ENCODE assay signal across 8 cellular contexts in the genomic region with DNA sequence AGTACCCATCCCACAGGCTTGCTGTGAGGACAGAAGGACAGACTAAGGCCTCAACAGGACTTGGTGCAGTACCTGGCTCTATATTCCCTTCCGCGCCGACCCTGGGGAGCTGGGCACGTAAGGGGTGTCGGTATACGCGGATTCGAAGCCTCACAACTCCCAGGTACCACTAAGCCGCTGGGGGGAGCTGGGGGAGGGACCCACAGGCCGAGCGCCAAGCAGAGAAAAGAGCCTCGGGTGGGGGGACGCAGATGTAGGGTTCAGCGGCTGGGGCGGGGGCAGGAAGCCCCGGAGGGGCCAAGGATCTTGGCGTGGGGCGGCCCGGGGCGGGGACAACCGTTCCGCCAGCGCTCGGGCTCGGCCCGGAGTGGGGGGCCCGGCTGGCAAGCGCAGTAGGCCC.
DNase-seq lines count a peak whose midpoint lies in the region; ATAC-seq and TF ChIP-seq lines count a peak whose summit lies in the region.

No MANE protein-coding gene starts in this region.

- WGBS in heart right ventricle, 2 donors = 0% methylated on average over 18 to 28 of the region's 28 CpGs

- no TSS peak for BruUV-seq in Panc1 (replicated peaks; lab: Mats Ljungman, UMichigan)

- no peaks in the 10 kb centered on the region; the same call in 1 of the 2 replicates for H3K27me3 ChIP-seq in Panc1 (ENCODE audit: control insufficient read depth, insufficient read depth, low read length)
- no peaks in the 10 kb centered on the region for H3K27me3 ChIP-seq in heart right ventricle
- no peaks in the 10 kb centered on the region for H3K27me3 ChIP-seq in rectal smooth muscle tissue (ENCODE audit: control insufficient read depth, insufficient read depth, low read length)

- peak; percentile 26 for TF ChIP-seq CTCF in GM13977 (IDR thresholded peaks at IDR 0.05; ENCODE audit: extremely low read depth, insufficient read depth, missing control alignments)
- TF ChIP-seq CTCF in Panc1 (IDR thresholded peaks at IDR 0.05) = no peak
- no peak for TF ChIP-seq CTCF in heart right ventricle (IDR thresholded peaks at IDR 0.05)

- ATAC-seq in HG02678 (IDR thresholded peaks at IDR 0.05; ENCODE audit: unreplicated experiment) (peak; percentile 10), Panc1 (peak; percentile 17), heart right ventricle (peak; percentile 2 to 35 (median 16))

- H3K36me3 ChIP-seq in Panc1 (ENCODE audit: control insufficient read depth, insufficient read depth, low read length) = no peaks in the 10 kb centered on the region; the same call in 1 of the 2 replicates
- H3K36me3 ChIP-seq in heart right ventricle = peaks cover 0 to 28% (median 21%) of the 10 kb centered on the region in 9 donors
- H3K36me3 ChIP-seq in rectal smooth muscle tissue (ENCODE audit: control insufficient read depth, insufficient read depth, low read length) = peaks cover 8% of the 10 kb centered on the region

- peak; percentile 43 for DNase-seq in GM13977 (ENCODE audit: low spot score)
- DNase-seq in Panc1 (ENCODE audit: low read depth, low spot score) = no peak
- DNase-seq in activated naive CD4-positive, alpha-beta T cell treated with anti-CD3 and anti-CD28 coated beads, Interleukin-2, amount 50 U/mL, for 16 hours = peak; percentile 66
- DNase-seq in heart right ventricle = no peak
- no peak for DNase-seq in mesenteric fat pad (ENCODE audit: low spot score)
- DNase-seq in occipital lobe (lab: John Stamatoyannopoulos, UW) = no peak

- peak overlapping the region; percentile 78 for H3K9ac ChIP-seq in rectal smooth muscle tissue (ENCODE audit: low read length)

- in situ Hi-C loops in GM13977 (cut with MboI; ENCODE audit: low pct_unique_long_range_greater_than_20kb, low sequenced_read_pairs, unreplicated experiment) (no loop called here), Panc1 (cut with HindIII; ENCODE audit: low pct_unique_long_range_greater_than_20kb, low sequenced_read_pairs) (no loop called here)

- CTCF ChIA-PET in Panc1 (lab: Charles Lee) = interaction anchor here (0.6 kb wide), 1 partner anchor 90 kb away, joined by 3 read pairs; no protein-coding TSS in a partner anchor

- peaks cover 8% of the 10 kb centered on the region; the same call in 1 of the 2 replicates for H3K4me1 ChIP-seq in Panc1 (ENCODE audit: control insufficient read depth, insufficient read depth, low read length)
- peaks cover 5 to 37% (median 21%) of the 10 kb centered on the region in 9 donors for H3K4me1 ChIP-seq in heart right ventricle
- H3K4me1 ChIP-seq in rectal smooth muscle tissue (ENCODE audit: control insufficient read depth, insufficient read depth, low read length) = peaks cover 12% of the 10 kb centered on the region

- H3K9me3 ChIP-seq in Panc1 (ENCODE audit: control insufficient read depth, insufficient read depth, low read depth, low read length) (no peaks in the 10 kb centered on the region), heart right ventricle (no peaks in the 10 kb centered on the region)

- POLR2A ChIA-PET in Panc1 (lab: Charles Lee) = interaction anchor here (0.6 to 0.8 kb wide), 2 partner anchors 72 to 1112 kb away, joined by 3 read pairs; no protein-coding TSS in a partner anchor

- peak overlapping the region; percentile 86 for H3K27ac ChIP-seq in Panc1 (ENCODE audit: low read length)
- H3K27ac ChIP-seq in heart right ventricle = peak overlapping the region; percentile 68 to 96 (median 93)
- peak overlapping the region; percentile 93 for H3K27ac ChIP-seq in rectal smooth muscle tissue (ENCODE audit: low read depth, low read length)

- peak overlapping the region; percentile 98 to 99 for H3K4me3 ChIP-seq in Panc1 (ENCODE audit: low read depth in 2 of 2, low read length in 2 of 2)
- peak overlapping the region; percentile 60 to 98 (median 95) for H3K4me3 ChIP-seq in heart right ventricle
- peak overlapping the region; percentile 96 for H3K4me3 ChIP-seq in rectal smooth muscle tissue (ENCODE audit: low read length)

- intact Hi-C loops in Panc1 (cut with micrococcal nuclease; ENCODE audit: unreplicated experiment) (no loop called here), heart right ventricle (cut with DNase I) (loop anchor here in 3 of 10 donors (5.0 to 10.0 kb wide), 3 partner anchors 91 to 359 kb away; partner anchors contain the start of genes ZNF746 (in 1 of the 3) and ZNF783 (in 1 of the 3))

Comparison
In these comparisons a context has a peak if more than half of its experiments do, and no peak if none do; other contexts are left out.
1. DNase-seq: peak in GM13977 (single experiment) and activated naive CD4-positive, alpha-beta T cell treated with anti-CD3 and anti-CD28 coated beads, Interleukin-2, amount 50 U/mL, for 16 hours (single experiment); none in Panc1 (single experiment), heart right ventricle (0 of 2), mesenteric fat pad (single experiment) and occipital lobe (single experiment).
2. Peak in every context shown above with its lines, with median percentiles within 50 percentile points of each other: ATAC-seq, H3K27ac ChIP-seq and H3K4me3 ChIP-seq.